Comparison of ENCODE assay signal across 19 cellular contexts in genomic region chr20:50014570-50015562, GRCh38. TPM values are rescaled to one million over a fixed set of nuclear protein-coding genes. Genes with fewer than 3 reads are reported as not detected.
DNase-seq lines count a peak whose midpoint lies in the region; ATAC-seq, FAIRE-seq and TF ChIP-seq lines count a peak whose summit lies in the region.
"Had no signal": no experiment of that assay in that cellular context is flagged by ENCODE, and none has a peak within 500 bp of the region (broad histone marks: within the 10 kb centered on the region; RNA-seq: fewer than 3 reads in every experiment).

No MANE protein-coding gene starts in this region.

- H3K27me3 ChIP-seq in Caco-2 (replicated peaks; ENCODE audit: control insufficient read depth, insufficient read depth, low read length) (no peaks in the 10 kb centered on the region), H1 (replicated peaks in 1 of 4; ENCODE audit: control insufficient read depth in 3 of 4, extremely low read depth in 1 of 4, insufficient read depth in 3 of 4, low read length in 3 of 4) (peaks cover 0 to 9% (median 5%) of the 10 kb centered on the region in 4 experiments; a peak in 3 of 7 replicates)

- H2BK5ac ChIP-seq in H1 (ENCODE audit: low read depth, low read length) = peak overlapping the region; percentile 81; the same call in 1 of the 2 replicates

- H3K4me3 Mint-ChIP-seq in Caco-2 (ENCODE audit: unreplicated experiment) (no peak overlapping the region), neural crest cell (no peak overlapping the region)
- H3K4me3 Mint-ChIP-seq: activated CD8-positive, alpha-beta T cell treated with anti-CD3 and anti-CD28 coated beads for 36 hours; activated naive CD4-positive, alpha-beta T cell treated with anti-CD3 and anti-CD28 coated beads, Interleukin-2, amount 10 ng/mL, durations not matched to agents 7 days and 5 days; activated T-cell treated with anti-CD3 and anti-CD28 coated beads, Interleukin-2, amount 50 U/mL, for 24 hours; HFFc6; T-helper 17 cell had no signal

- H3K9me3 ChIP-seq in Caco-2 = no peaks in the 10 kb centered on the region
- H3K9me3 ChIP-seq in H1 (ENCODE audit: insufficient read depth in 2 of 2, low read depth in 1 of 2, low read length in 1 of 2) = no peaks in the 10 kb centered on the region

- peak overlapping the region; percentile 95 for H2BK20ac ChIP-seq in H1 (ENCODE audit: low read length)

- H3K4me1 ChIP-seq in Caco-2 (peaks cover 44% of the 10 kb centered on the region), H1 (replicated peaks in 1 of 4; ENCODE audit: control insufficient read depth in 3 of 4, insufficient read depth in 4 of 4, low read length in 3 of 4) (peaks cover 0 to 19% (median 14%) of the 10 kb centered on the region in 4 experiments; a peak in 6 of 7 replicates)

- H3K4me3 ChIP-seq in Caco-2 (ENCODE audit: low read depth, low read length) (no peak overlapping the region), H1 (ENCODE audit: extremely low read depth in 1 of 4, insufficient read depth in 2 of 4, low read depth in 3 of 4, low read length in 4 of 4) (no peak overlapping the region)

- TF ChIP-seq CTCF in Caco-2 (IDR thresholded peaks at IDR 0.05; ENCODE audit: insufficient read depth in 1 of 2, low read depth in 1 of 2, low read length in 1 of 2, severe bottlenecking in 1 of 2, unreplicated experiment in 1 of 2) (no peak), H1 (IDR thresholded peaks at IDR 0.05; ENCODE audit: control extremely low read depth in 1 of 3, insufficient read depth in 1 of 3, low read depth in 1 of 3, low read length in 3 of 3) (no peak), neural crest cell (conservative IDR thresholded peaks at IDR 0.05) (no peak)

- H3K79me1 ChIP-seq in H1 (ENCODE audit: low read depth, low read length) = no peaks in the 10 kb centered on the region

- H3K14ac ChIP-seq in H1 (ENCODE audit: insufficient read length) = no peak overlapping the region

- no peaks in the 10 kb centered on the region for H3K79me2 ChIP-seq in H1 (ENCODE audit: control insufficient read depth in 1 of 2, insufficient read depth in 2 of 2, low read length in 2 of 2)

- H4K5ac ChIP-seq in H1 (ENCODE audit: insufficient read length, low read depth, low read length) = no peak overlapping the region

- H3K27ac Mint-ChIP-seq in Caco-2 (ENCODE audit: unreplicated experiment) (peak overlapping the region; percentile 10), neural crest cell (ENCODE audit: unreplicated experiment) (peak overlapping the region; percentile 44)
- H3K27ac Mint-ChIP-seq: activated CD8-positive, alpha-beta T cell treated with anti-CD3 and anti-CD28 coated beads for 36 hours; activated naive CD4-positive, alpha-beta T cell treated with anti-CD3 and anti-CD28 coated beads, Interleukin-2, amount 10 ng/mL, durations not matched to agents 7 days and 5 days; activated T-cell treated with anti-CD3 and anti-CD28 coated beads, Interleukin-2, amount 50 U/mL, for 24 hours; HFFc6; T-helper 17 cell had no signal

- no peak for TF ChIP-seq RAD21 in H1 (IDR thresholded peaks at IDR 0.05 in 1 of 2, conservative IDR thresholded peaks at IDR 0.05 in 1 of 2; ENCODE audit: low read depth in 2 of 2, low read length in 2 of 2)

- H3K27ac ChIP-seq in H1 (ENCODE audit: low read depth, low read length) = no peak overlapping the region

- H3K4me2 ChIP-seq in H1 (ENCODE audit: insufficient read depth in 1 of 2, low read depth in 2 of 2, low read length in 2 of 2) = no peak overlapping the region; a peak in 1 of 4 replicates

- H3K18ac ChIP-seq in H1 (ENCODE audit: extremely low read depth, low read length) = peak overlapping the region; percentile 19

- 82% methylated on average over 26 of the region's 38 CpGs; no CpG with 5 or more reads in 1 of the 2 experiments for WGBS in H1 (ENCODE audit: extremely low coverage in 1 of 2, insufficient coverage in 1 of 2, insufficient read length in 1 of 2, insufficient replicate concordance in 2 of 2, low coverage in 1 of 2, low lambda C conversion rate in 2 of 2, missing lambda C conversion rate in 1 of 2), 2 experiments

- no peak overlapping the region for H2AFZ ChIP-seq in H1 (ENCODE audit: low read length)

- no TSS peak for BruUV-seq in Caco-2 (replicated peaks; lab: Mats Ljungman, UMichigan)

- ATAC-seq in HG02938 (IDR thresholded peaks at IDR 0.05; ENCODE audit: unreplicated experiment) = no peak
- ATAC-seq: activated CD8-positive, alpha-beta T cell treated with anti-CD3 and anti-CD28 coated beads for 36 hours; T-helper 17 cell had no signal

- no peaks in the 10 kb centered on the region for H4K20me1 ChIP-seq in H1 (replicated peaks in 1 of 2; ENCODE audit: control insufficient read depth in 1 of 2, insufficient read depth in 2 of 2, low read length in 2 of 2)

- H3K9ac ChIP-seq in H1 (replicated peaks in 1 of 4; ENCODE audit: extremely low read depth in 1 of 4, low read depth in 3 of 4, low read length in 3 of 4) = peak overlapping the region in 1 of 4 experiments; percentile 44; a peak in 1 of 7 replicates

- H4K91ac ChIP-seq in H1 (replicated peaks; ENCODE audit: insufficient read length, low read length) = peak overlapping the region; percentile 79

- no peaks in the 10 kb centered on the region; the same call in 1 of the 2 replicates for H3K23me2 ChIP-seq in H1 (ENCODE audit: low read depth, low read length)

- no peaks in the 10 kb centered on the region for H3K36me3 ChIP-seq in Caco-2 (ENCODE audit: control insufficient read depth, insufficient read depth, low read length)
- H3K36me3 ChIP-seq in H1 (ENCODE audit: control insufficient read depth in 2 of 4, insufficient read depth in 4 of 4, low read length in 3 of 4) = no peaks in the 10 kb centered on the region

- H4K8ac ChIP-seq in H1 (ENCODE audit: extremely low read depth, insufficient read depth, low read length) = no peak overlapping the region

- no peak overlapping the region for H3K56ac ChIP-seq in H1 (replicated peaks; ENCODE audit: insufficient read length, low read depth, low read length)

- POLR2A ChIA-PET in Caco-2 (lab: Charles Lee) = no interaction called here
- POLR2A ChIA-PET in H1 (lab: Charles Lee; ENCODE audit: partially characterized antibody) = interaction anchor here (1.3 to 13.6 kb wide), 2 partner anchors 22 to 30 kb away, joined by 4 to 183 read pairs; partner anchors contain the start of gene SNAI1

- CTCF ChIA-PET in Caco-2 (lab: Charles Lee) (interaction anchor here (0.9 to 1.2 kb wide), 2 partner anchors 30 to 50 kb away, joined by 3 to 4 read pairs; no protein-coding TSS in a partner anchor), H1 (lab: Charles Lee; ENCODE audit: partially characterized antibody) (interaction anchor here (1.0 to 4.0 kb wide), 2 partner anchors 12 to 56 kb away, joined by 3 to 23 read pairs; no protein-coding TSS in a partner anchor)

- H3K9me3 Mint-ChIP-seq in Caco-2 (ENCODE audit: unreplicated experiment) = no peaks in the 10 kb centered on the region
- no peaks in the 10 kb centered on the region for H3K9me3 Mint-ChIP-seq in neural crest cell
- H3K9me3 Mint-ChIP-seq: activated CD8-positive, alpha-beta T cell treated with anti-CD3 and anti-CD28 coated beads for 36 hours; activated naive CD4-positive, alpha-beta T cell treated with anti-CD3 and anti-CD28 coated beads, Interleukin-2, amount 10 ng/mL, durations not matched to agents 7 days and 5 days; activated T-cell treated with anti-CD3 and anti-CD28 coated beads, Interleukin-2, amount 50 U/mL, for 24 hours; HFFc6 had no signal

- FAIRE-seq in H1 (lab: Jason Lieb, UNC) = no peak
- FAIRE-seq: colon, endometrium had no signal

- H2AK5ac ChIP-seq in H1 (ENCODE audit: low read depth, low read length) = peak overlapping the region; percentile 90; the same call in 1 of the 2 replicates

- no peaks in the 10 kb centered on the region for H3K27me3 Mint-ChIP-seq in Caco-2 (ENCODE audit: insufficient read depth, unreplicated experiment)
- peaks cover 2% of the 10 kb centered on the region for H3K27me3 Mint-ChIP-seq in neural crest cell (ENCODE audit: low read depth)

- H2BK12ac ChIP-seq in H1 (ENCODE audit: low read depth, low read length) = peak overlapping the region; percentile 97; the same call in 1 of the 2 replicates

- H2BK15ac ChIP-seq in H1 (ENCODE audit: low read length) = peak overlapping the region; percentile 100

- no peak for TF ChIP-seq EP300 in H1 (IDR thresholded peaks at IDR 0.05; ENCODE audit: borderline replicate concordance in 1 of 2, low read depth in 2 of 2, low read length in 2 of 2)

- DNase-seq in Caco-2 = no peak
- peak; percentile 78 for DNase-seq in NCI-H1694 (lab: John Stamatoyannopoulos, UW)
- DNase-seq in H1 (ENCODE audit: low read depth in 1 of 2, low spot score in 2 of 2) = no peak
- DNase-seq in neural crest cell (ENCODE audit: low read depth, low spot score) = no peak
- DNase-seq in NCI-H1092 (lab: John Stamatoyannopoulos, UW) = no peak
- DNase-seq in inferior parietal cortex (ENCODE audit: extremely low spot score) = no peak
- DNase-seq in stimulated activated CD4-positive, alpha-beta T cell treated with anti-CD3 and anti-CD28 coated beads, Interleukin-12 subunit alpha, Interleukin-12 subunit beta, amount 100 ng/mL, for 4 hours = no peak
- DNase-seq: activated CD8-positive, alpha-beta T cell treated with anti-CD3 and anti-CD28 coated beads for 36 hours; activated naive CD4-positive, alpha-beta T cell treated with anti-CD3 and anti-CD28 coated beads, Interleukin-2, amount 10 ng/mL, durations not matched to agents 7 days and 5 days; activated T-cell treated with anti-CD3 and anti-CD28 coated beads, Interleukin-2, amount 50 U/mL, for 24 hours; HFFc6; NCI-H146; NCI-H345; Right ventricle myocardium superior; stimulated activated CD4-positive, alpha-beta T cell treated with anti-CD3 and anti-CD28 coated beads, Interleukin-1b, Interleukin-23, amount 100 ng/mL, for 48 hours; T-helper 17 cell had no signal

- peak overlapping the region; percentile 90 for H3K4ac ChIP-seq in H1 (replicated peaks; ENCODE audit: insufficient read length, low read depth, low read length)

- no peaks in the 10 kb centered on the region for H3K36me3 Mint-ChIP-seq in Caco-2 (ENCODE audit: insufficient read depth, unreplicated experiment)
- no peaks in the 10 kb centered on the region for H3K36me3 Mint-ChIP-seq in neural crest cell (ENCODE audit: low read depth)
- H3K36me3 Mint-ChIP-seq: activated naive CD4-positive, alpha-beta T cell treated with anti-CD3 and anti-CD28 coated beads, Interleukin-2, amount 10 ng/mL, durations not matched to agents 7 days and 5 days had no signal

- no peak overlapping the region for H2BK120ac ChIP-seq in H1 (replicated peaks; ENCODE audit: low read depth, low read length)

- intact Hi-C loops in Caco-2 (cut with micrococcal nuclease; ENCODE audit: unreplicated experiment) = no loop called here

- no peak for TF ChIP-seq POLR2A in H1 (IDR thresholded peaks at IDR 0.05; ENCODE audit: control extremely low read depth in 1 of 2, low read depth in 2 of 2, low read length in 2 of 2)

- H3K23ac ChIP-seq in H1 (ENCODE audit: insufficient read length) = no peak overlapping the region

- peaks cover 29% of the 10 kb centered on the region for H3K4me1 Mint-ChIP-seq in Caco-2 (ENCODE audit: low read depth, unreplicated experiment)
- peaks cover 20% of the 10 kb centered on the region for H3K4me1 Mint-ChIP-seq in neural crest cell

RNA-seq across cellular contexts. Expression of gene SNAI1, which starts 32.1 kb away (rescaled TPM):
- total RNA-seq in Caco-2 (2022) (8.9 and 10.9 TPM in 2 replicates), neural crest cell (12.5 and 12.9 TPM in 2 replicates)
- total RNA-seq in H1 (2021; fragmentation: NEBNext Ultra II Directional; extraction: Animal tissue kit (Norgen Biotek cat#: 25700)) = 6.5 and 7.7 TPM in 2 replicates
- polyA plus RNA-seq in H1 (2011; rRNA removed) = 8.0 and 10.6 TPM in 2 replicates
- polyA plus RNA-seq in H1 (2011; cell fraction: cytosol; rRNA removed) = 2.0 TPM
- polyA plus RNA-seq in H1 (2011; cell fraction: nucleus; rRNA removed) = 6.6 TPM
- polyA plus RNA-seq in H1 (2012, experiment 1 of 2) = 6.9 to 10.2 TPM (median 8.7 TPM) in 4 replicates
- 10.4 TPM for polyA plus RNA-seq in H1 (2012, experiment 2 of 2)
- 6.9 TPM for polyA plus RNA-seq in H1 (2013, experiment 1 of 2)
- 7.0 TPM for polyA plus RNA-seq in H1 (2013, experiment 2 of 2)
- 1.3 and 2.7 TPM in 2 replicates for polyA minus RNA-seq in H1 (2011; rRNA and poly(A)+ RNA removed)
- 2.4 TPM for polyA minus RNA-seq in H1 (2011; cell fraction: cytosol; rRNA and poly(A)+ RNA removed)
- 7.8 TPM for polyA minus RNA-seq in H1 (2011; cell fraction: nucleus; rRNA and poly(A)+ RNA removed)
